Comparison of ENCODE assay signal across 10 cellular contexts in the genomic region with DNA sequence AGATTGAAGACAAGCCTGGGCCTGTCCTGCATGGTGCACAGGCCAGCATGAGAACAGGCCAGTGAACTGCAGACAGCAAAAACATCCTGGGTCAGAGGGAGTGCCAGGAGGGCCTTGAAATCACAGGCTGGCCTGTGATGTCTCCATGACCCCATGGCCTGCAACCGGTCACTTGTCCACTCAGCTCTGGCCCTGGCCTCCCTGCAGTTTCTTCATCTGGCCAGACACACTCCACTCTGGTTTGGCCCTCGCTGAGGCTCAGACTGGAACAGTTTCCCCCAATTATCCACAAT. TPM values are rescaled to one million over a fixed set of nuclear protein-coding genes. Genes with fewer than 3 reads are reported as not detected.
DNase-seq lines count a peak whose midpoint lies in the region; ATAC-seq and TF ChIP-seq lines count a peak whose summit lies in the region.
"Had no signal": no experiment of that assay in that cellular context is flagged by ENCODE, and none has a peak within 500 bp of the region (broad histone marks: within the 10 kb centered on the region; RNA-seq: fewer than 3 reads in every experiment).

No MANE protein-coding gene starts in this region.

- no peak overlapping the region for H3K27ac ChIP-seq in fibroblast of lung (ENCODE audit: insufficient read depth, low read length)
- H3K27ac ChIP-seq in transverse colon, result peak overlapping the region; percentile 76 to 83 (median 78)

- CTCF ChIA-PET in activated naive CD4-positive, alpha-beta T cell treated with anti-CD3 and anti-CD28 coated beads, Interleukin-2, amount 10 ng/mL, durations not matched to agents 7 days and 5 days (lab: Charles Lee), result no interaction called here

- H3K4me1 Mint-ChIP-seq in natural killer cell treated with Interleukin-12 subunit alpha and Interleukin-12 subunit beta and Interleukin-15 and Interleukin-18, amount 100 ng/mL, for 72 hours (ENCODE audit: low read depth in 2 of 2), result peaks cover 71 to 83% of the 10 kb centered on the region in 2 donors
- no peaks in the 10 kb centered on the region for H3K4me1 Mint-ChIP-seq in activated naive CD4-positive, alpha-beta T cell treated with anti-CD3 and anti-CD28 coated beads, Interleukin-2, amount 10 ng/mL, durations not matched to agents 7 days and 5 days

- ATAC-seq in natural killer cell treated with Interleukin-12 subunit alpha and Interleukin-12 subunit beta and Interleukin-15 and Interleukin-18, amount 100 ng/mL, for 72 hours, result no peak

- WGBS in transverse colon (ENCODE audit: low coverage in 1 of 2), 2 donors, result 60 to 83% methylated on average over 1 to 2 of the region's 2 CpGs

- H3K4me3 Mint-ChIP-seq in natural killer cell treated with Interleukin-12 subunit alpha and Interleukin-12 subunit beta and Interleukin-15 and Interleukin-18, amount 100 ng/mL, for 72 hours, result no peak overlapping the region
- H3K4me3 Mint-ChIP-seq in activated naive CD4-positive, alpha-beta T cell treated with anti-CD3 and anti-CD28 coated beads, Interleukin-2, amount 10 ng/mL, durations not matched to agents 7 days and 5 days, result no peak overlapping the region

- DNase-seq in adipocyte (ENCODE audit: low read depth) (no peak), fibroblast of lung (ENCODE audit: low read depth in 2 of 2) (no peak), transverse colon (no peak), inferior parietal cortex (ENCODE audit: extremely low spot score) (no peak), NCI-H1105 treated with DMSO at 0.1 percent for 48 hours (lab: John Stamatoyannopoulos, UW) (no peak)
- DNase-seq in natural killer cell treated with Interleukin-12 subunit alpha and Interleukin-12 subunit beta and Interleukin-15 and Interleukin-18, amount 100 ng/mL, for 72 hours (ENCODE audit: low spot score), result no peak
- no peak for DNase-seq in activated naive CD4-positive, alpha-beta T cell treated with anti-CD3 and anti-CD28 coated beads, Interleukin-2, amount 10 ng/mL, durations not matched to agents 7 days and 5 days
- DNase-seq: activated CD8-positive, alpha-beta memory T cell treated with anti-CD3 and anti-CD28 coated beads, Interleukin-2, amount 50 U/mL, for 48 hours; KBM-7; retina had no signal

- peak overlapping the region; percentile 48 for H3K4me2 ChIP-seq in fibroblast of lung (ENCODE audit: extremely low read depth, insufficient read depth, low read length)

- H3K4me1 ChIP-seq in adipocyte (ENCODE audit: control insufficient read depth, insufficient read depth, low read length) (peaks cover 67% of the 10 kb centered on the region), fibroblast of lung (ENCODE audit: control insufficient read depth, extremely low read depth, insufficient read depth, low read length) (peaks cover 18% of the 10 kb centered on the region), transverse colon (peaks cover 22 to 76% (median 43%) of the 10 kb centered on the region in 4 donors)

- TF ChIP-seq POLR2A in transverse colon (IDR thresholded peaks at IDR 0.05), result no peak

- peak overlapping the region; percentile 48 for H3K9ac ChIP-seq in adipocyte (ENCODE audit: low read length)
- H3K9ac ChIP-seq in fibroblast of lung (ENCODE audit: insufficient read depth, low read length), result no peak overlapping the region

- TF ChIP-seq EP300 in transverse colon (IDR thresholded peaks at IDR 0.05; ENCODE audit: low read depth), result no peak

- H3K36me3 ChIP-seq in adipocyte (ENCODE audit: control insufficient read depth, insufficient read depth, low read length, severe bottlenecking), result no peaks in the 10 kb centered on the region
- H3K36me3 ChIP-seq in fibroblast of lung (ENCODE audit: control insufficient read depth, insufficient read depth, low read length), result no peaks in the 10 kb centered on the region
- no peaks in the 10 kb centered on the region for H3K36me3 ChIP-seq in transverse colon

- no peak overlapping the region for H3K4me3 ChIP-seq in adipocyte (ENCODE audit: low read length)
- no peak overlapping the region for H3K4me3 ChIP-seq in fibroblast of lung (replicated peaks in 1 of 4; ENCODE audit: control extremely low read depth in 1 of 4, insufficient read depth in 1 of 4, low read depth in 3 of 4, low read length in 4 of 4)
- no peak overlapping the region for H3K4me3 ChIP-seq in transverse colon

- H3K27me3 ChIP-seq in adipocyte (replicated peaks; ENCODE audit: control insufficient read depth, insufficient read depth, low read length) (no peaks in the 10 kb centered on the region), fibroblast of lung (ENCODE audit: control insufficient read depth, insufficient read depth, low read length) (no peaks in the 10 kb centered on the region), transverse colon (no peaks in the 10 kb centered on the region)

- TF ChIP-seq CTCF in fibroblast of lung (conservative IDR thresholded peaks at IDR 0.05 in 1 of 2, IDR thresholded peaks at IDR 0.05 in 1 of 2; ENCODE audit: low read depth in 1 of 2, low read length in 2 of 2), result no peak
- TF ChIP-seq CTCF in transverse colon (IDR thresholded peaks at IDR 0.05), result no peak

- H3K9me3 ChIP-seq in adipocyte (ENCODE audit: control insufficient read depth, low read length), result no peaks in the 10 kb centered on the region
- no peaks in the 10 kb centered on the region for H3K9me3 ChIP-seq in fibroblast of lung (ENCODE audit: control insufficient read depth, insufficient read depth, low read depth, low read length)
- no peaks in the 10 kb centered on the region for H3K9me3 ChIP-seq in transverse colon

- H3K9me3 Mint-ChIP-seq in natural killer cell treated with Interleukin-12 subunit alpha and Interleukin-12 subunit beta and Interleukin-15 and Interleukin-18, amount 100 ng/mL, for 72 hours, result no peaks in the 10 kb centered on the region
- no peaks in the 10 kb centered on the region for H3K9me3 Mint-ChIP-seq in activated naive CD4-positive, alpha-beta T cell treated with anti-CD3 and anti-CD28 coated beads, Interleukin-2, amount 10 ng/mL, durations not matched to agents 7 days and 5 days

- intact Hi-C loops in transverse colon (cut with DNase I; ENCODE audit: low total_unique reads), result no loop called here

- no peaks in the 10 kb centered on the region for H4K20me1 ChIP-seq in fibroblast of lung (ENCODE audit: control insufficient read depth, extremely low read depth, insufficient read depth, low read length)

- H3K27ac Mint-ChIP-seq in natural killer cell treated with Interleukin-12 subunit alpha and Interleukin-12 subunit beta and Interleukin-15 and Interleukin-18, amount 100 ng/mL, for 72 hours, result peak overlapping the region; percentile 82 to 85
- no peak overlapping the region for H3K27ac Mint-ChIP-seq in activated naive CD4-positive, alpha-beta T cell treated with anti-CD3 and anti-CD28 coated beads, Interleukin-2, amount 10 ng/mL, durations not matched to agents 7 days and 5 days

- H3K36me3 Mint-ChIP-seq in natural killer cell treated with Interleukin-12 subunit alpha and Interleukin-12 subunit beta and Interleukin-15 and Interleukin-18, amount 100 ng/mL, for 72 hours, result no peaks in the 10 kb centered on the region
- H3K36me3 Mint-ChIP-seq in activated naive CD4-positive, alpha-beta T cell treated with anti-CD3 and anti-CD28 coated beads, Interleukin-2, amount 10 ng/mL, durations not matched to agents 7 days and 5 days, result no peaks in the 10 kb centered on the region

- no peaks in the 10 kb centered on the region for H3K79me2 ChIP-seq in fibroblast of lung (ENCODE audit: control insufficient read depth, insufficient read depth, low read length)

- in situ Hi-C loops in transverse colon (cut with MboI; ENCODE audit: low pct_ligation_motif_present in 1 of 4, low pct_unique_long_range_greater_than_20kb in 1 of 4, low sequenced_read_pairs in 3 of 4), result no loop called here

- H3K27me3 Mint-ChIP-seq in natural killer cell treated with Interleukin-12 subunit alpha and Interleukin-12 subunit beta and Interleukin-15 and Interleukin-18, amount 100 ng/mL, for 72 hours, result no peaks in the 10 kb centered on the region
- H3K27me3 Mint-ChIP-seq in activated naive CD4-positive, alpha-beta T cell treated with anti-CD3 and anti-CD28 coated beads, Interleukin-2, amount 10 ng/mL, durations not matched to agents 7 days and 5 days, result peaks cover 3% of the 10 kb centered on the region

- peak overlapping the region; percentile 55 for H2AFZ ChIP-seq in fibroblast of lung (ENCODE audit: low read length)

RNA-seq across cellular contexts. Expression of a gene that starts 12.6 kb away (rescaled TPM):
- total RNA-seq in fibroblast of lung, result 7.4 and 10.2 TPM in 2 replicates
- polyA plus RNA-seq in fibroblast of lung, result 3.6 and 6.3 TPM in 2 replicates
- 3.1 and 4.1 TPM in 2 replicates for polyA plus RNA-seq in fibroblast of lung (2012)
- 1.1 TPM in 1 of 2 replicates, not detected in the other for polyA minus RNA-seq in fibroblast of lung (ENCODE audit: low replicate concordance)
- 10 to 100 TPM in 1 of 2 donors, 1 to 10 TPM in 1; 5.1 to 13.3 TPM for total RNA-seq in natural killer cell treated with Interleukin-12 subunit alpha and Interleukin-12 subunit beta and Interleukin-15 and Interleukin-18, amount 100 ng/mL, for 72 hours
- total RNA-seq in transverse colon, result 1 to 10 TPM in 3 of 4 donors, under 1 TPM in 1; 0.20 to 8.4 (median 2.6) TPM
